In genomic region chr5:143322931-143323330, GRCh38 we compare ENCODE assay signal across 21 cellular contexts.
A peak's percentile ranks its signal among the peaks of the same experiment; 100 is the strongest.
DNase-seq lines count a peak whose midpoint lies in the region; ATAC-seq and TF ChIP-seq lines count a peak whose summit lies in the region.
"Had no signal": no experiment of that assay in that cellular context is flagged by ENCODE, and none has a peak within 500 bp of the region (broad histone marks: within the 10 kb centered on the region; RNA-seq: fewer than 3 reads in every experiment).

No MANE protein-coding gene starts in this region.

- CTCF ChIA-PET in T-cell (lab: Charles Lee), result interaction anchor here in 1 of 2 donors (0.6 kb wide), 1 partner anchor 254 kb away, joined by 3 read pairs; no protein-coding TSS in a partner anchor

- peak overlapping the region; percentile 8 for H3K27ac Mint-ChIP-seq in activated naive CD8-positive, alpha-beta T cell
- H3K27ac Mint-ChIP-seq in activated naive CD8-positive, alpha-beta T cell treated with anti-CD3 and anti-CD28 coated beads, Interleukin-2, amount 50 U/mL, for 24 hours, result no peak overlapping the region
- peak overlapping the region; percentile 16 to 48 for H3K27ac Mint-ChIP-seq in T-cell
- H3K27ac Mint-ChIP-seq in stimulated activated naive B cell treated with anti-CD40 and anti-IgM and Interleukin-4, amounts not matched to agents 10 μg/mL and 1 μg/mL and 100 μg/mL, for 72 hours, result peak overlapping the region; percentile 51
- H3K27ac Mint-ChIP-seq: GM23338, memory B cell had no signal

- H3K36me3 Mint-ChIP-seq in activated naive CD8-positive, alpha-beta T cell, result peaks cover 17% of the 10 kb centered on the region
- H3K36me3 Mint-ChIP-seq in activated naive CD8-positive, alpha-beta T cell treated with anti-CD3 and anti-CD28 coated beads, Interleukin-2, amount 50 U/mL, for 24 hours (ENCODE audit: low read depth), result peaks cover 36% of the 10 kb centered on the region
- H3K36me3 Mint-ChIP-seq in T-cell, result peaks cover 39% of the 10 kb centered on the region
- peaks cover 32 to 45% of the 10 kb centered on the region in 2 donors for H3K36me3 Mint-ChIP-seq in stimulated activated naive B cell treated with anti-CD40 and anti-IgM and Interleukin-4, amounts not matched to agents 10 μg/mL and 1 μg/mL and 100 μg/mL, for 72 hours

- H3K4me3 Mint-ChIP-seq in activated naive CD8-positive, alpha-beta T cell, result no peak overlapping the region
- H3K4me3 Mint-ChIP-seq in activated naive CD8-positive, alpha-beta T cell treated with anti-CD3 and anti-CD28 coated beads, Interleukin-2, amount 50 U/mL, for 24 hours, result no peak overlapping the region
- no peak overlapping the region for H3K4me3 Mint-ChIP-seq in T-cell
- no peak overlapping the region for H3K4me3 Mint-ChIP-seq in stimulated activated naive B cell treated with anti-CD40 and anti-IgM and Interleukin-4, amounts not matched to agents 10 μg/mL and 1 μg/mL and 100 μg/mL, for 72 hours
- H3K4me3 Mint-ChIP-seq: activated T-cell treated with anti-CD3 and anti-CD28 coated beads, Interleukin-2, amount 50 U/mL, for 4 hours; effector memory CD8-positive, alpha-beta T cell; GM23338; memory B cell had no signal

- POLR2A ChIA-PET in T-cell (lab: Charles Lee), result no interaction called here

- ATAC-seq in activated naive CD8-positive, alpha-beta T cell treated with anti-CD3 and anti-CD28 coated beads, Interleukin-2, amount 50 U/mL, for 24 hours, result no peak
- ATAC-seq in T-cell (replicated peaks in 1 of 4), result no peak
- ATAC-seq in stimulated activated naive B cell treated with anti-CD40 and anti-IgM and Interleukin-4, amounts not matched to agents 10 μg/mL and 1 μg/mL and 100 μg/mL, for 72 hours (replicated peaks), result no peak
- no peak for ATAC-seq in GM21381 (IDR thresholded peaks at IDR 0.05; ENCODE audit: unreplicated experiment)
- ATAC-seq: activated T-cell treated with anti-CD3 and anti-CD28 coated beads, Interleukin-2, amount 50 U/mL, for 4 hours; GM23338 had no signal

- H3K9me3 Mint-ChIP-seq in activated naive CD8-positive, alpha-beta T cell (ENCODE audit: low read depth), result no peaks in the 10 kb centered on the region
- peaks cover 12% of the 10 kb centered on the region for H3K9me3 Mint-ChIP-seq in activated naive CD8-positive, alpha-beta T cell treated with anti-CD3 and anti-CD28 coated beads, Interleukin-2, amount 50 U/mL, for 24 hours
- H3K9me3 Mint-ChIP-seq in T-cell, result no peaks in the 10 kb centered on the region
- H3K9me3 Mint-ChIP-seq in stimulated activated naive B cell treated with anti-CD40 and anti-IgM and Interleukin-4, amounts not matched to agents 10 μg/mL and 1 μg/mL and 100 μg/mL, for 72 hours, result peaks cover 19 to 22% of the 10 kb centered on the region in 2 donors
- H3K9me3 Mint-ChIP-seq: activated T-cell treated with anti-CD3 and anti-CD28 coated beads, Interleukin-2, amount 50 U/mL, for 4 hours; effector memory CD8-positive, alpha-beta T cell had no signal

- no peak overlapping the region for H3K4me3 ChIP-seq in fibroblast of mammary gland (ENCODE audit: control insufficient read depth, low read depth, low read length)
- H3K4me3 ChIP-seq: GM23338, prostate gland, tibial nerve had no signal

- no peaks in the 10 kb centered on the region for H3K27me3 Mint-ChIP-seq in activated naive CD8-positive, alpha-beta T cell
- no peaks in the 10 kb centered on the region for H3K27me3 Mint-ChIP-seq in activated naive CD8-positive, alpha-beta T cell treated with anti-CD3 and anti-CD28 coated beads, Interleukin-2, amount 50 U/mL, for 24 hours
- H3K27me3 Mint-ChIP-seq in T-cell, result no peaks in the 10 kb centered on the region
- H3K27me3 Mint-ChIP-seq in stimulated activated naive B cell treated with anti-CD40 and anti-IgM and Interleukin-4, amounts not matched to agents 10 μg/mL and 1 μg/mL and 100 μg/mL, for 72 hours, result no peaks in the 10 kb centered on the region
- H3K27me3 Mint-ChIP-seq: effector memory CD8-positive, alpha-beta T cell; memory B cell had no signal

- TF ChIP-seq CTCF in fibroblast of mammary gland (conservative IDR thresholded peaks at IDR 0.05; ENCODE audit: control insufficient read depth, insufficient read depth, low read depth, low read length), result peak; percentile 14

- H3K4me1 Mint-ChIP-seq in activated naive CD8-positive, alpha-beta T cell (ENCODE audit: low read depth), result peaks cover 73% of the 10 kb centered on the region
- H3K4me1 Mint-ChIP-seq in activated naive CD8-positive, alpha-beta T cell treated with anti-CD3 and anti-CD28 coated beads, Interleukin-2, amount 50 U/mL, for 24 hours, result peaks cover 75% of the 10 kb centered on the region
- peaks cover 81 to 88% (median 83%) of the 10 kb centered on the region in 3 donors for H3K4me1 Mint-ChIP-seq in T-cell
- H3K4me1 Mint-ChIP-seq in stimulated activated naive B cell treated with anti-CD40 and anti-IgM and Interleukin-4, amounts not matched to agents 10 μg/mL and 1 μg/mL and 100 μg/mL, for 72 hours, result peaks cover 28 to 68% of the 10 kb centered on the region in 2 donors
- H3K4me1 Mint-ChIP-seq: GM23338 had no signal

- no peak for DNase-seq in activated naive CD8-positive, alpha-beta T cell treated with anti-CD3 and anti-CD28 coated beads, Interleukin-2, amount 50 U/mL, for 24 hours
- DNase-seq in T-cell (no peak), fibroblast of mammary gland (ENCODE audit: low read depth) (peak; percentile 54), HuH-7.5 (ENCODE audit: low spot score) (no peak), superior temporal gyrus (ENCODE audit: extremely low spot score) (no peak)
- DNase-seq in stimulated activated naive B cell treated with anti-CD40 and anti-IgM and Interleukin-4, amounts not matched to agents 10 μg/mL and 1 μg/mL and 100 μg/mL, for 72 hours, result no peak
- DNase-seq: ACHN; activated T-cell treated with anti-CD3 and anti-CD28 coated beads, Interleukin-2, amount 50 U/mL, for 4 hours; DMS79 treated with DMSO at 0.1 percent for 48 hours; effector memory CD8-positive, alpha-beta T cell; hippocampal formation; kidney glomerular epithelial cell; NCI-H1436; NK-92 treated with Interleukin-12 subunit alpha and Interleukin-12 subunit beta, amount 100 ng/mL, for 24 hours; RPMI8226 had no signal
